ENCODE assay signal across 19 cellular contexts in the genomic region with DNA sequence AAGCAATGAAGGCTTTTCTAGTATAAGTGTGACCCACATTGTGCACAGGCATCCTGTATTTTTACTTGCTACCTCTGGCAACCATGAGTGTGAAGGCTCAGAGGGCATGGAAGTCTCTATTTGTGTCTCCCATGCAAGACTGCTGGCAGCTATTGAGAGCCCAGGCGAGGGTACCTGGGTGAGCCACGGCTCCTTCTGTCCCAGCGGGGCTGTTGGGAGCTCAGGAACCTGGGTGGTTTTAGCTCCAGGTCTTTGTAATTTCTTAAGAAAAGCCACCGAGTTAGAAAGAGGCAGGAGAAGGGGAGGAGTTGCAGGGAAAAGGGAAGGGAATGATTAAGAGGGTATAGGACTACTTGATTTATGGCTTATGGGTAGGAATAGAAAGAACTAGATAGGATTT.
DNase-seq lines count a peak whose midpoint lies in the region; FAIRE-seq and TF ChIP-seq lines count a peak whose summit lies in the region.
"Had no signal": no experiment of that assay in that cellular context is flagged by ENCODE, and none has a peak within 500 bp of the region (broad histone marks: within the 10 kb centered on the region; RNA-seq: fewer than 3 reads in every experiment).

No MANE protein-coding gene starts in this region.

- H3K27ac ChIP-seq in osteoblast (ENCODE audit: low read depth, low read length), result no peak overlapping the region
- no peak overlapping the region for H3K27ac ChIP-seq in vagina
- H3K27ac ChIP-seq: BLaER1 treated with 17β-estradiol and CSF1 and Interleukin-3, amounts not matched to agents 10 nM and 100 nM had no signal

- no peaks in the 10 kb centered on the region for H4K20me1 ChIP-seq in osteoblast (ENCODE audit: insufficient read depth, low read length)

- TF ChIP-seq CTCF in osteoblast (IDR thresholded peaks at IDR 0.05; ENCODE audit: extremely low read depth, low read depth, low read length) (no peak), vagina (IDR thresholded peaks at IDR 0.05) (no peak), D721Med (IDR thresholded peaks at IDR 0.05; ENCODE audit: insufficient read depth, missing control alignments) (no peak)

- intact Hi-C loops in vagina (cut with DNase I), result no loop called here

- H3K79me2 ChIP-seq in osteoblast (ENCODE audit: insufficient read depth, low read length), result no peaks in the 10 kb centered on the region

- H3K4me1 ChIP-seq in osteoblast (ENCODE audit: insufficient read depth, low read length) (no peaks in the 10 kb centered on the region), vagina (no peaks in the 10 kb centered on the region)
- H3K4me1 ChIP-seq: BLaER1 treated with 17β-estradiol and CSF1 and Interleukin-3, amounts not matched to agents 10 nM and 100 nM had no signal

- H3K9me3 ChIP-seq in osteoblast (ENCODE audit: low read depth, low read length), result no peaks in the 10 kb centered on the region
- H3K9me3 ChIP-seq in vagina, result no peaks in the 10 kb centered on the region

- no peak for TF ChIP-seq POLR2A in vagina (IDR thresholded peaks at IDR 0.05)

- peak; percentile 1 for DNase-seq in activated effector memory CD4-positive, alpha-beta T cell treated with anti-CD3 and anti-CD28 coated beads, Interleukin-2, amount 50 U/mL, for 16 hours
- DNase-seq in activated effector memory CD4-positive, alpha-beta T cell treated with Interleukin-2 at 50 U/mL for 16 hours, result no peak
- DNase-seq in iPS-NIHi7 (ENCODE audit: extremely low spot score), result peak; percentile 6
- DNase-seq in osteoblast (ENCODE audit: insufficient read length, low spot score, missing footprints), result peak; percentile 5
- DNase-seq in vagina (ENCODE audit: extremely low spot score in 2 of 2), result peak; percentile 16 to 65
- DNase-seq in stimulated activated CD4-positive, alpha-beta T cell treated with anti-CD3 and anti-CD28 coated beads, Interleukin-4, amount 100 ng/mL, for 4 hours, result no peak
- no peak for DNase-seq in D721Med (ENCODE audit: insufficient read length, low spot score)
- no peak for DNase-seq in EL
- DNase-seq: Calu3, DMS 273 treated with DMSO at 0.1 percent for 48 hours, DMS53, DND-41, H9 had no signal

- FAIRE-seq in D721Med (lab: Jason Lieb, UNC), result no peak
- FAIRE-seq: G401.6, GM12892, GM18507, H1, HepG2 had no signal

- no peaks in the 10 kb centered on the region for H3K36me3 ChIP-seq in osteoblast (ENCODE audit: insufficient read depth, low read length)
- no peaks in the 10 kb centered on the region for H3K36me3 ChIP-seq in vagina
- H3K36me3 ChIP-seq: BLaER1 treated with 17β-estradiol and CSF1 and Interleukin-3, amounts not matched to agents 10 nM and 100 nM had no signal

- H3K27me3 ChIP-seq in osteoblast (ENCODE audit: insufficient read depth, low read length) (no peaks in the 10 kb centered on the region), vagina (no peaks in the 10 kb centered on the region)
- H3K27me3 ChIP-seq: BLaER1 treated with 17β-estradiol and CSF1 and Interleukin-3, amounts not matched to agents 10 nM and 100 nM had no signal

- no peak overlapping the region for H2AFZ ChIP-seq in osteoblast (ENCODE audit: low read length)

- H3K4me3 ChIP-seq in osteoblast (ENCODE audit: insufficient read depth, low read length) (no peak overlapping the region), vagina (no peak overlapping the region)
- H3K4me3 ChIP-seq: BLaER1 treated with 17β-estradiol and CSF1 and Interleukin-3, amounts not matched to agents 10 nM and 100 nM had no signal

- H3K4me2 ChIP-seq in osteoblast (ENCODE audit: insufficient read depth, low read length), result no peak overlapping the region
- H3K4me2 ChIP-seq: BLaER1 treated with 17β-estradiol and CSF1 and Interleukin-3, amounts not matched to agents 10 nM and 100 nM had no signal

Comparison
In these comparisons a context has a peak if more than half of its experiments do, and no peak if none do; other contexts are left out.
1. DNase-seq: peak in activated effector memory CD4-positive, alpha-beta T cell treated with anti-CD3 and anti-CD28 coated beads, Interleukin-2, amount 50 U/mL, for 16 hours (single experiment), iPS-NIHi7 (single experiment), osteoblast (single experiment) and vagina (2 of 2); none in activated effector memory CD4-positive, alpha-beta T cell treated with Interleukin-2 at 50 U/mL for 16 hours (single experiment), stimulated activated CD4-positive, alpha-beta T cell treated with anti-CD3 and anti-CD28 coated beads, Interleukin-4, amount 100 ng/mL, for 4 hours (0 of 2), D721Med (single experiment) and EL (single experiment).